Comparison of ENCODE assay signal across 8 cellular contexts in the genomic region with DNA sequence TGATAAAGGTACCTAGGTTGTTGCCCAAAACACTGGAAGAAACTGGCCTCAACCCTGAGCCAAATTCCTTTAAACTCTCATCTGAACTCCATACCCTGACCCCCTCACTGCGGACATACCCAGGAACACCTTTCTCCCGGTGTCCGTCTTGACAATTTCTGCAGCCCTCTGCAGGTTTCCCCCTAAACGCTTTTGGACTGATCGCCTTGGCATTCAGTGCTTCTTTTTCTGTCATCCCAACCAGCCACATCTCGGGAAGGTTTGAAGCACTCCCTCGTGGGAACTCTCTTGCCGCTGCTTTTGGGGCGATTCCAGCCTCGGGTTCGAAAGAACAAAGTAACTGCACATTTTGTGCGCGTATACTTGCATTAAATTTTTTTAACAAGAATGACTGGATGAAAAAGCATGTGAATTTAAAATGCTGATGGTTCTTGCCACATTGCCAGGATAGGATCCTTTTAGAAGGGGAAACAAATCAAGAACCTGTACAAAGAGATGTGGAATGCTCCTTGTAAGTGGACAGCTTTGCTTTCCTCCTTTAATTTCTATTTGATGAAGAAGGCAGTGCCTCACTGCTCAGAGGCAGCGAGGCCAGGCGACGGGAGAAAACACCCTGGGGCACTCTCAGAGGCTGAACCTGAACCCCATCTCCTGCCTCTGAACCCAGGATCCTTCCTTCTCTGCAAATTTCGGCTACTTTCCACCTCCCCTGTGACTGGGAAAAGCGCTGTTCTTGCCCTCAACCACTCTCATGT. TPM values are rescaled to one million over a fixed set of nuclear protein-coding genes. Genes with fewer than 3 reads are reported as not detected.
DNase-seq lines count a peak whose midpoint lies in the region; ATAC-seq, FAIRE-seq and TF ChIP-seq lines count a peak whose summit lies in the region.

No MANE protein-coding gene starts in this region.

- H3K9ac ChIP-seq in HCT116 (ENCODE audit: low read length): peak overlapping the region; percentile 94

- H3K4me3 Mint-ChIP-seq in CD8-positive, alpha-beta memory T cell: peak overlapping the region; percentile 93 to 98 (median 96)
- H3K4me3 Mint-ChIP-seq in nephron progenitor cell: peak overlapping the region; percentile 99

- peak overlapping the region; percentile 89 for H3K4me2 ChIP-seq in HCT116 (ENCODE audit: low read length)

- peaks cover 6 to 40% (median 14%) of the 10 kb centered on the region in 3 donors for H3K36me3 Mint-ChIP-seq in CD8-positive, alpha-beta memory T cell
- peaks cover 69% of the 10 kb centered on the region for H3K36me3 Mint-ChIP-seq in nephron progenitor cell (ENCODE audit: low read depth)

- no peaks in the 10 kb centered on the region for H3K27me3 Mint-ChIP-seq in CD8-positive, alpha-beta memory T cell
- peaks cover 8% of the 10 kb centered on the region for H3K27me3 Mint-ChIP-seq in nephron progenitor cell (ENCODE audit: low read depth, poor library complexity)

- intact Hi-C loops in HCT116 (cut with micrococcal nuclease): loop anchor here (2.0 kb wide), 1 partner anchor 27 kb away; no protein-coding TSS in a partner anchor

- no peaks in the 10 kb centered on the region for H3K9me3 Mint-ChIP-seq in CD8-positive, alpha-beta memory T cell
- H3K9me3 Mint-ChIP-seq in nephron progenitor cell: peaks cover 50% of the 10 kb centered on the region

- H3K4me1 Mint-ChIP-seq in CD8-positive, alpha-beta memory T cell: peaks cover 68 to 87% (median 83%) of the 10 kb centered on the region in 3 donors
- peaks cover 33% of the 10 kb centered on the region for H3K4me1 Mint-ChIP-seq in nephron progenitor cell

- no peak for FAIRE-seq in D721Med (lab: Jason Lieb, UNC)
- FAIRE-seq in urothelium cell line (lab: Jason Lieb, UNC): no peak

- H3K36me3 ChIP-seq in CD8-positive, alpha-beta memory T cell (ENCODE audit: insufficient read depth, low read length): peaks cover 3% of the 10 kb centered on the region
- no peaks in the 10 kb centered on the region; a peak in 1 of 4 replicates for H3K36me3 ChIP-seq in HCT116 (ENCODE audit: control insufficient read depth in 1 of 2, insufficient read depth in 2 of 2, low read length in 2 of 2)

- H4K20me1 ChIP-seq in HCT116 (ENCODE audit: insufficient read depth): no peaks in the 10 kb centered on the region

- no peak for TF ChIP-seq RAD21 in HCT116 (IDR thresholded peaks at IDR 0.05; ENCODE audit: low read depth)

- peaks cover 45% of the 10 kb centered on the region for H3K4me1 ChIP-seq in CD8-positive, alpha-beta memory T cell (ENCODE audit: insufficient read depth, low read length)
- peaks cover 9 to 20% of the 10 kb centered on the region in 2 experiments for H3K4me1 ChIP-seq in HCT116 (ENCODE audit: control insufficient read depth in 1 of 2, insufficient read depth in 2 of 2, low read length in 2 of 2)

- peak overlapping the region; percentile 99 for H3K27ac ChIP-seq in CD8-positive, alpha-beta memory T cell (ENCODE audit: low read depth, low read length)
- H3K27ac ChIP-seq in HCT116 (ENCODE audit: low read depth, low read length): peak overlapping the region; percentile 65

- no peaks in the 10 kb centered on the region for H3K27me3 ChIP-seq in CD8-positive, alpha-beta memory T cell (ENCODE audit: insufficient read depth, low read length, poor library complexity, severe bottlenecking)
- H3K27me3 ChIP-seq in HCT116 (ENCODE audit: insufficient read depth, low read length): no peaks in the 10 kb centered on the region

- ATAC-seq in HCT116: peak; percentile 9; the same call in 1 of the 2 replicates
- no peak for ATAC-seq in GM19324 (IDR thresholded peaks at IDR 0.05; ENCODE audit: low FRiP score, unreplicated experiment)

- peak overlapping the region; percentile 97 to 99 (median 98) for H3K27ac Mint-ChIP-seq in CD8-positive, alpha-beta memory T cell
- peak overlapping the region; percentile 98 for H3K27ac Mint-ChIP-seq in nephron progenitor cell

- RAD21 ChIA-PET in HCT116 (lab: Charles Lee; ENCODE audit: low non-redundant PET in 1 of 2, low total read pairs in 2 of 2, uncharacterized antibody in 2 of 2, unreplicated experiment in 2 of 2): no interaction called here

- no peak overlapping the region for H2AFZ ChIP-seq in HCT116 (ENCODE audit: low read depth, low read length, poor library complexity, severe bottlenecking)

- TF ChIP-seq POLR2A in HCT116 (IDR thresholded peaks at IDR 0.05; ENCODE audit: borderline replicate concordance, extremely low read depth, insufficient read depth, insufficient read length): no peak

- CTCF ChIA-PET in CD8-positive, alpha-beta memory T cell (lab: Charles Lee): interaction anchor here (0.8 to 2.4 kb wide), 4 partner anchors 8 to 28 kb away, joined by 3 to 8 read pairs (median 4); no protein-coding TSS in a partner anchor
- CTCF ChIA-PET in HCT116 (lab: Charles Lee): no interaction called here

- peak overlapping the region; percentile 87 for H3K4me3 ChIP-seq in CD8-positive, alpha-beta memory T cell (ENCODE audit: low read length)
- H3K4me3 ChIP-seq in HCT116 (replicated peaks in 1 of 2; ENCODE audit: low read depth in 1 of 2, low read length in 2 of 2) (peak overlapping the region; percentile 88 to 99), epithelial cell of proximal tubule (ENCODE audit: low read depth, low read length) (peak overlapping the region; percentile 100)

- DNase-seq in CD8-positive, alpha-beta memory T cell: no peak
- DNase-seq in HCT116 (ENCODE audit: low read depth, low spot score): no peak
- peak; percentile 34 for DNase-seq in RPMI8226
- no peak for DNase-seq in epithelial cell of proximal tubule (ENCODE audit: low read depth)
- DNase-seq in nephron progenitor cell: no peak
- DNase-seq in D721Med (ENCODE audit: insufficient read length, low spot score): no peak
- no peak for DNase-seq in urothelium cell line (ENCODE audit: low spot score)

- H3K9me2 ChIP-seq in HCT116 (ENCODE audit: insufficient read depth): no peaks in the 10 kb centered on the region

- no peaks in the 10 kb centered on the region for H3K9me3 ChIP-seq in CD8-positive, alpha-beta memory T cell (ENCODE audit: low read length)
- no peaks in the 10 kb centered on the region for H3K9me3 ChIP-seq in HCT116 (ENCODE audit: control insufficient read depth in 1 of 2, insufficient read depth in 1 of 2, low read depth in 1 of 2, low read length in 2 of 2)

- no peak for TF ChIP-seq CTCF in HCT116 (IDR thresholded peaks at IDR 0.05 in 2 of 3, conservative IDR thresholded peaks at IDR 0.05 in 1 of 3; ENCODE audit: borderline replicate concordance in 1 of 3, insufficient read depth in 1 of 3, low read depth in 2 of 3, low read length in 2 of 3)
- no peak for TF ChIP-seq CTCF in epithelial cell of proximal tubule (conservative IDR thresholded peaks at IDR 0.05; ENCODE audit: low read depth, low read length)
- no peak for TF ChIP-seq CTCF in nephron progenitor cell (IDR thresholded peaks at IDR 0.05)
- no peak for TF ChIP-seq CTCF in D721Med (IDR thresholded peaks at IDR 0.05; ENCODE audit: insufficient read depth, missing control alignments)

- peaks cover 57% of the 10 kb centered on the region for H3K79me2 ChIP-seq in HCT116 (ENCODE audit: insufficient read depth, low read length)

- POLR2A ChIA-PET in CD8-positive, alpha-beta memory T cell (lab: Charles Lee): interaction anchor here (0.6 to 1.7 kb wide), 7 partner anchors 9 to 279 kb away, joined by 3 to 7 read pairs (median 4); partner anchors contain the start of gene FBXW2
- POLR2A ChIA-PET in HCT116 (lab: Charles Lee): interaction anchor here (0.7 to 0.9 kb wide), 2 partner anchors 41 to 49 kb away, joined by 3 read pairs; partner anchors contain the start of gene FBXW2

- BruUV-seq in HCT116 (replicated peaks; lab: Mats Ljungman, UMichigan): TSS peak; percentile 65

TF ChIP-seq in HCT116, 20 proteins besides CTCF, POLR2A, EP300 and RAD21:
- no peak for TF ChIP-seq ZFX (IDR thresholded peaks at IDR 0.05)
TF ChIP-seq in HCT116: peak in this region for 0.

RNA-seq across cellular contexts. Expression of gene PSMD5, which starts 0.6 kb away (rescaled TPM):
- total RNA-seq in CD8-positive, alpha-beta memory T cell: 10 to 100 TPM; 60.9 to 63.7 TPM
- polyA plus RNA-seq in CD8-positive, alpha-beta memory T cell: 21.1 TPM
- total RNA-seq in HCT116 (2021; ENCODE audit: unreplicated experiment): 64.3 TPM
- 24.4 and 31.4 TPM in 2 replicates for polyA plus RNA-seq in HCT116 (2012)
- total RNA-seq in epithelial cell of proximal tubule: 31.4 and 42.1 TPM in 2 replicates

RNA-seq across cellular contexts. Expression of gene PHF19, which starts 34.9 kb away (rescaled TPM):
- total RNA-seq in CD8-positive, alpha-beta memory T cell: 100 to 1,000 TPM; 206 to 214 TPM
- polyA plus RNA-seq in CD8-positive, alpha-beta memory T cell: 8.3 TPM
- total RNA-seq in HCT116 (2021; ENCODE audit: unreplicated experiment): 74.0 TPM
- polyA plus RNA-seq in HCT116 (2012): 69.8 and 83.1 TPM in 2 replicates
- 86.2 and 122 TPM in 2 replicates for total RNA-seq in epithelial cell of proximal tubule

RNA-seq across cellular contexts. Expression of gene FBXW2, which starts 48.9 kb away (rescaled TPM):
- 10 to 100 TPM; 73.2 to 73.4 TPM for total RNA-seq in CD8-positive, alpha-beta memory T cell
- 39.3 TPM for polyA plus RNA-seq in CD8-positive, alpha-beta memory T cell
- total RNA-seq in HCT116 (2021; ENCODE audit: unreplicated experiment): 59.6 TPM
- polyA plus RNA-seq in HCT116 (2012): 19.1 and 23.2 TPM in 2 replicates
- 24.0 and 28.1 TPM in 2 replicates for total RNA-seq in epithelial cell of proximal tubule
